ENCODE assay signal across 22 cellular contexts in genomic region chr17:34637041-34637547, GRCh38. TPM values are rescaled to one million over a fixed set of nuclear protein-coding genes. Genes with fewer than 3 reads are reported as not detected.
A peak's percentile ranks its signal among the peaks of the same experiment; 100 is the strongest.
DNase-seq lines count a peak whose midpoint lies in the region; ATAC-seq and FAIRE-seq lines count a peak whose summit lies in the region.
"Had no signal": no experiment of that assay in that cellular context is flagged by ENCODE, and none has a peak within 500 bp of the region (broad histone marks: within the 10 kb centered on the region; RNA-seq: fewer than 3 reads in every experiment).

No MANE protein-coding gene starts in this region.

- H3K4me1 ChIP-seq in CD4-positive, CD25-positive, alpha-beta regulatory T cell (ENCODE audit: control insufficient read depth, insufficient read depth, low read length, poor library complexity, severe bottlenecking), result peaks cover 13% of the 10 kb centered on the region
- H3K4me1 ChIP-seq in CD8-positive, alpha-beta memory T cell (ENCODE audit: insufficient read depth, low read length), result peaks cover 9% of the 10 kb centered on the region
- H3K4me1 ChIP-seq: SJSA1 had no signal

- H3K27ac ChIP-seq in CD4-positive, CD25-positive, alpha-beta regulatory T cell (ENCODE audit: insufficient read depth, low read length, poor library complexity, severe bottlenecking), result no peak overlapping the region
- no peak overlapping the region for H3K27ac ChIP-seq in CD8-positive, alpha-beta memory T cell (ENCODE audit: low read depth, low read length)
- H3K27ac ChIP-seq: body of pancreas, esophagus muscularis mucosa, gastroesophageal sphincter, SJSA1, testis had no signal

- H3K27me3 Mint-ChIP-seq in CD4-positive, CD25-positive, alpha-beta regulatory T cell, result peaks cover 15% of the 10 kb centered on the region
- H3K27me3 Mint-ChIP-seq in CD8-positive, alpha-beta memory T cell, result peaks cover 13 to 46% of the 10 kb centered on the region in 2 donors
- H3K27me3 Mint-ChIP-seq in activated naive CD8-positive, alpha-beta T cell treated with anti-CD3 and anti-CD28 coated beads, Interleukin-2, amount 50 U/mL, for 24 hours, result peaks cover 6% of the 10 kb centered on the region
- peaks cover 26 to 33% of the 10 kb centered on the region in 2 donors for H3K27me3 Mint-ChIP-seq in natural killer cell treated with Interleukin-12 subunit alpha and Interleukin-12 subunit beta and Interleukin-15 and Interleukin-18, amount 100 ng/mL, for 72 hours

- no peaks in the 10 kb centered on the region for H3K36me3 ChIP-seq in CD4-positive, CD25-positive, alpha-beta regulatory T cell (ENCODE audit: control insufficient read depth, insufficient read depth, low read length)
- no peaks in the 10 kb centered on the region for H3K36me3 ChIP-seq in CD8-positive, alpha-beta memory T cell (ENCODE audit: insufficient read depth, low read length)
- H3K36me3 ChIP-seq: esophagus muscularis mucosa, gastroesophageal sphincter, SJSA1 had no signal

- no peaks in the 10 kb centered on the region for H3K9me3 ChIP-seq in CD4-positive, CD25-positive, alpha-beta regulatory T cell (ENCODE audit: control insufficient read depth in 2 of 2, low read length in 2 of 2)
- H3K9me3 ChIP-seq in CD8-positive, alpha-beta memory T cell (ENCODE audit: low read length), result no peaks in the 10 kb centered on the region
- H3K9me3 ChIP-seq: body of pancreas, esophagus muscularis mucosa, gastroesophageal sphincter, SJSA1, testis had no signal

- H3K27me3 ChIP-seq in CD4-positive, CD25-positive, alpha-beta regulatory T cell (ENCODE audit: control insufficient read depth, insufficient read depth, low read length), result peaks cover 3% of the 10 kb centered on the region
- no peaks in the 10 kb centered on the region for H3K27me3 ChIP-seq in CD8-positive, alpha-beta memory T cell (ENCODE audit: insufficient read depth, low read length, poor library complexity, severe bottlenecking)
- H3K27me3 ChIP-seq: body of pancreas, testis had no signal

- H3K4me1 Mint-ChIP-seq in CD4-positive, CD25-positive, alpha-beta regulatory T cell, result peaks cover 0 to 26% (median 0%) of the 10 kb centered on the region in 4 donors
- peaks cover 0 to 16% (median 4%) of the 10 kb centered on the region in 3 donors for H3K4me1 Mint-ChIP-seq in CD8-positive, alpha-beta memory T cell
- H3K4me1 Mint-ChIP-seq in activated naive CD8-positive, alpha-beta T cell treated with anti-CD3 and anti-CD28 coated beads, Interleukin-2, amount 50 U/mL, for 24 hours, result peaks cover 5% of the 10 kb centered on the region
- peaks cover 0 to 3% of the 10 kb centered on the region in 2 donors for H3K4me1 Mint-ChIP-seq in natural killer cell treated with Interleukin-12 subunit alpha and Interleukin-12 subunit beta and Interleukin-15 and Interleukin-18, amount 100 ng/mL, for 72 hours (ENCODE audit: low read depth in 2 of 2)

- H3K27ac Mint-ChIP-seq in CD4-positive, CD25-positive, alpha-beta regulatory T cell, result peak overlapping the region in 1 of 3 donors; percentile 81
- no peak overlapping the region for H3K27ac Mint-ChIP-seq in CD8-positive, alpha-beta memory T cell
- H3K27ac Mint-ChIP-seq in activated naive CD8-positive, alpha-beta T cell treated with anti-CD3 and anti-CD28 coated beads, Interleukin-2, amount 50 U/mL, for 24 hours, result no peak overlapping the region
- H3K27ac Mint-ChIP-seq in natural killer cell treated with Interleukin-12 subunit alpha and Interleukin-12 subunit beta and Interleukin-15 and Interleukin-18, amount 100 ng/mL, for 72 hours, result no peak overlapping the region
- H3K27ac Mint-ChIP-seq: activated T-helper 1 cell treated with anti-CD3 and anti-CD28 coated beads, Interleukin-12 subunit alpha, Interleukin-12 subunit beta, Interleukin-2, Interleukin-4 antibody, amounts not matched to agents 30 ng/mL and 10 ng/mL and 1 ng/mL, durations not matched to agents 14 hours and 24 hours and 36 hours; T-helper 1 cell treated with Interleukin-12 subunit alpha and Interleukin-12 subunit beta and Interleukin-4 antibody, amounts not matched to agents 30 μg/mL and 1 μg/mL, for 36 hours had no signal

- no peaks in the 10 kb centered on the region for H3K36me3 Mint-ChIP-seq in CD4-positive, CD25-positive, alpha-beta regulatory T cell
- H3K36me3 Mint-ChIP-seq in CD8-positive, alpha-beta memory T cell, result no peaks in the 10 kb centered on the region
- no peaks in the 10 kb centered on the region for H3K36me3 Mint-ChIP-seq in activated naive CD8-positive, alpha-beta T cell treated with anti-CD3 and anti-CD28 coated beads, Interleukin-2, amount 50 U/mL, for 24 hours (ENCODE audit: low read depth)
- H3K36me3 Mint-ChIP-seq in natural killer cell treated with Interleukin-12 subunit alpha and Interleukin-12 subunit beta and Interleukin-15 and Interleukin-18, amount 100 ng/mL, for 72 hours, result no peaks in the 10 kb centered on the region

- peaks cover 0 to 2% (median 0%) of the 10 kb centered on the region in 7 donors for H3K9me3 Mint-ChIP-seq in CD4-positive, CD25-positive, alpha-beta regulatory T cell
- peaks cover 0 to 2% (median 0%) of the 10 kb centered on the region in 5 donors for H3K9me3 Mint-ChIP-seq in CD8-positive, alpha-beta memory T cell
- no peaks in the 10 kb centered on the region for H3K9me3 Mint-ChIP-seq in activated naive CD8-positive, alpha-beta T cell treated with anti-CD3 and anti-CD28 coated beads, Interleukin-2, amount 50 U/mL, for 24 hours
- H3K9me3 Mint-ChIP-seq in natural killer cell treated with Interleukin-12 subunit alpha and Interleukin-12 subunit beta and Interleukin-15 and Interleukin-18, amount 100 ng/mL, for 72 hours, result no peaks in the 10 kb centered on the region
- H3K9me3 Mint-ChIP-seq: activated T-helper 1 cell treated with anti-CD3 and anti-CD28 coated beads, Interleukin-12 subunit alpha, Interleukin-12 subunit beta, Interleukin-2, Interleukin-4 antibody, amounts not matched to agents 30 ng/mL and 10 ng/mL and 1 ng/mL, durations not matched to agents 14 hours and 24 hours and 36 hours; T-helper 1 cell treated with Interleukin-12 subunit alpha and Interleukin-12 subunit beta and Interleukin-4 antibody, amounts not matched to agents 30 μg/mL and 1 μg/mL, for 36 hours had no signal

- POLR2A ChIA-PET in CD8-positive, alpha-beta memory T cell (lab: Charles Lee), result interaction anchor here (0.6 kb wide), 1 partner anchor 471 kb away, joined by 20 read pairs; no protein-coding TSS in a partner anchor

- no peak for FAIRE-seq in frontal cortex (lab: Jason Lieb, UNC)
- FAIRE-seq: K562, keratinocyte had no signal

- H3K4me3 ChIP-seq in CD4-positive, CD25-positive, alpha-beta regulatory T cell (ENCODE audit: low read depth, low read length), result no peak overlapping the region
- H3K4me3 ChIP-seq in CD8-positive, alpha-beta memory T cell (ENCODE audit: low read length), result peak overlapping the region; percentile 69
- H3K4me3 ChIP-seq: K562, SJSA1 had no signal

- CTCF ChIA-PET in CD8-positive, alpha-beta memory T cell (lab: Charles Lee), result interaction anchor here (0.7 to 3.1 kb wide), 8 partner anchors 9 to 437 kb away, joined by 3 to 21 read pairs (median 4); no protein-coding TSS in a partner anchor

- no peak for DNase-seq in CD4-positive, CD25-positive, alpha-beta regulatory T cell
- DNase-seq in CD8-positive, alpha-beta memory T cell, result no peak
- DNase-seq in activated naive CD8-positive, alpha-beta T cell treated with anti-CD3 and anti-CD28 coated beads, Interleukin-2, amount 50 U/mL, for 24 hours, result no peak
- DNase-seq in natural killer cell treated with Interleukin-12 subunit alpha and Interleukin-12 subunit beta and Interleukin-15 and Interleukin-18, amount 100 ng/mL, for 72 hours (ENCODE audit: low spot score), result no peak
- DNase-seq in AML-193 (lab: John Stamatoyannopoulos, UW) (no peak), frontal cortex (ENCODE audit: low spot score in 2 of 2) (no peak)
- DNase-seq: Calu3, NCI-H1436 treated with DMSO at 0.1 percent for 48 hours, NCI-H526, right cardiac atrium, testis had no signal

- peak overlapping the region; percentile 59 to 90 (median 84) for H3K4me3 Mint-ChIP-seq in CD4-positive, CD25-positive, alpha-beta regulatory T cell
- H3K4me3 Mint-ChIP-seq in CD8-positive, alpha-beta memory T cell, result peak overlapping the region; percentile 68 to 93 (median 85)
- H3K4me3 Mint-ChIP-seq in activated naive CD8-positive, alpha-beta T cell treated with anti-CD3 and anti-CD28 coated beads, Interleukin-2, amount 50 U/mL, for 24 hours, result peak overlapping the region; percentile 9
- H3K4me3 Mint-ChIP-seq in natural killer cell treated with Interleukin-12 subunit alpha and Interleukin-12 subunit beta and Interleukin-15 and Interleukin-18, amount 100 ng/mL, for 72 hours, result peak overlapping the region; percentile 58
- H3K4me3 Mint-ChIP-seq: activated T-helper 1 cell treated with anti-CD3 and anti-CD28 coated beads, Interleukin-12 subunit alpha, Interleukin-12 subunit beta, Interleukin-2, Interleukin-4 antibody, amounts not matched to agents 30 ng/mL and 10 ng/mL and 1 ng/mL, durations not matched to agents 14 hours and 24 hours and 36 hours; T-helper 1 cell treated with Interleukin-12 subunit alpha and Interleukin-12 subunit beta and Interleukin-4 antibody, amounts not matched to agents 30 μg/mL and 1 μg/mL, for 36 hours had no signal

- no peak for ATAC-seq in CD4-positive, CD25-positive, alpha-beta regulatory T cell (ENCODE audit: low read depth in 2 of 2)
- ATAC-seq in activated naive CD8-positive, alpha-beta T cell treated with anti-CD3 and anti-CD28 coated beads, Interleukin-2, amount 50 U/mL, for 24 hours, result peak; percentile 5
- no peak for ATAC-seq in natural killer cell treated with Interleukin-12 subunit alpha and Interleukin-12 subunit beta and Interleukin-15 and Interleukin-18, amount 100 ng/mL, for 72 hours
- no peak for ATAC-seq in HG02623 (IDR thresholded peaks at IDR 0.05; ENCODE audit: unreplicated experiment)
- ATAC-seq: body of pancreas, gastroesophageal sphincter had no signal

RNA-seq across cellular contexts. Expression of gene TMEM132E, which starts 57.7 kb away (rescaled TPM):
- total RNA-seq in CD4-positive, CD25-positive, alpha-beta regulatory T cell, result not detected
- under 1 TPM; 0.06 to 0.55 (median 0.25) TPM for polyA plus RNA-seq in CD4-positive, CD25-positive, alpha-beta regulatory T cell
- total RNA-seq in CD8-positive, alpha-beta memory T cell, result not detected
- 0.24 TPM for polyA plus RNA-seq in CD8-positive, alpha-beta memory T cell
- total RNA-seq in natural killer cell treated with Interleukin-12 subunit alpha and Interleukin-12 subunit beta and Interleukin-15 and Interleukin-18, amount 100 ng/mL, for 72 hours, result not detected
- 1.6 TPM for total RNA-seq in frontal cortex
- total RNA-seq: activated T-helper 1 cell treated with anti-CD3 and anti-CD28 coated beads, Interleukin-12 subunit alpha, Interleukin-12 subunit beta, Interleukin-2, Interleukin-4 antibody, amounts not matched to agents 30 ng/mL and 10 ng/mL and 1 ng/mL, durations not matched to agents 14 hours and 24 hours and 36 hours; body of pancreas; K562; lung microvascular endothelial cell; osteocyte had no signal
- polyA plus RNA-seq: K562, keratinocyte had no signal

Comparison
In these comparisons a context has a peak if more than half of its experiments do, and no peak if none do; other contexts are left out.
1. H3K4me3 Mint-ChIP-seq: peak in every context shown above with its lines; median percentile 85 in CD8-positive, alpha-beta memory T cell; 84 in CD4-positive, CD25-positive, alpha-beta regulatory T cell; 58 in natural killer cell treated with Interleukin-12 subunit alpha and Interleukin-12 subunit beta and Interleukin-15 and Interleukin-18, amount 100 ng/mL, for 72 hours; 9 in activated naive CD8-positive, alpha-beta T cell treated with anti-CD3 and anti-CD28 coated beads, Interleukin-2, amount 50 U/mL, for 24 hours.